Comparison of ENCODE assay signal across 8 cellular contexts in the genomic region with DNA sequence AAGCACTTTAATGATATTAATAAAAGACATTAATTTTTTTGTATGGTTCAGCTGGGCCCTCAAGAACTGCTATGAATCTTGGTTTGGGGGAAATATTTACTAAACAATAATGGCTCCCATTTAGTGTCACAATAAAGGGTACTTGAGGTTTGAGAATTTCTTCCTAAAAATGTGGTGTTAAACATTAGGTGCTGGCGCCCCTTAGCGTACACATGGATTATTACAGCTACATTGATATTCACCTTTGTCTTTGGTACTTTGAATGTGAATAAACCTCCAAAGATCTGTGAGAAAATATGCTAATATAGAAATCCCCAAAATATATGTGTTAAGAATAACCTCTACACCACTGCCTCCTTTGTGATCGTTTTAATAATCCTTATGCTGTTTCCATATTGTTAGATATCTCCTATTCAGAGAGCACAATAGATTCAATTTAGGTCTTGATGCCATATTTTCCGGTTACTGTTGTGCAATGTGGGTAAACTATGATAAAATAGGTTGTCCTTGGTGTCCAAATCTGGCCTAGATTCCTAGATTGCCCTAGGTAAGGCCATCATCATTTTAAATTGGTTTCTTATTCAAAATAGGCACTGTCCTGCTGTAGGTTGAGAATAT.
DNase-seq lines count a peak whose midpoint lies in the region; ATAC-seq and TF ChIP-seq lines count a peak whose summit lies in the region.

No MANE protein-coding gene starts in this region.

- no peaks in the 10 kb centered on the region for H3K27me3 Mint-ChIP-seq in activated naive CD4-positive, alpha-beta T cell treated with anti-CD3 and anti-CD28 coated beads, Interleukin-2, amount 10 ng/mL, durations not matched to agents 7 days and 5 days

- no peak overlapping the region for H3K4me3 ChIP-seq in body of pancreas
- no peak overlapping the region for H3K4me3 ChIP-seq in liver (ENCODE audit: low read depth in 1 of 3, low read length in 3 of 3)

- no peaks in the 10 kb centered on the region for H3K36me3 ChIP-seq in body of pancreas (replicated peaks in 1 of 2; ENCODE audit: insufficient read depth in 1 of 2, low read depth in 2 of 2)
- no peaks in the 10 kb centered on the region for H3K36me3 ChIP-seq in liver (ENCODE audit: control insufficient read depth in 4 of 4, insufficient read depth in 3 of 4, low read depth in 1 of 4, low read length in 3 of 4)

- H3K27me3 ChIP-seq in body of pancreas (no peaks in the 10 kb centered on the region), liver (ENCODE audit: control insufficient read depth in 4 of 4, insufficient read depth in 4 of 4, low read length in 3 of 4) (no peaks in the 10 kb centered on the region)

- TF ChIP-seq POLR2A in body of pancreas (IDR thresholded peaks at IDR 0.05), result no peak

- H3K4me1 Mint-ChIP-seq in activated naive CD4-positive, alpha-beta T cell treated with anti-CD3 and anti-CD28 coated beads, Interleukin-2, amount 10 ng/mL, durations not matched to agents 7 days and 5 days, result no peaks in the 10 kb centered on the region

- intact Hi-C loops in body of pancreas (cut with DNase I), result no loop called here

- CTCF ChIA-PET in activated naive CD4-positive, alpha-beta T cell treated with anti-CD3 and anti-CD28 coated beads, Interleukin-2, amount 10 ng/mL, durations not matched to agents 7 days and 5 days (lab: Charles Lee), result interaction anchor here (0.6 to 1.5 kb wide), 7 partner anchors 9 to 182 kb away, joined by 3 to 4 read pairs (median 3); no protein-coding TSS in a partner anchor

- no peaks in the 10 kb centered on the region for H3K9me3 Mint-ChIP-seq in activated naive CD4-positive, alpha-beta T cell treated with anti-CD3 and anti-CD28 coated beads, Interleukin-2, amount 10 ng/mL, durations not matched to agents 7 days and 5 days

- H3K9ac ChIP-seq in liver (ENCODE audit: low read depth in 1 of 2, low read length in 2 of 2), result no peak overlapping the region

- 7 to 12% methylated on average over 4 of the region's 4 CpGs for WGBS in body of pancreas, 2 donors
- WGBS in liver, result 9% methylated on average over 4 of the region's 4 CpGs

- DNase-seq in activated naive CD4-positive, alpha-beta T cell treated with anti-CD3 and anti-CD28 coated beads, Interleukin-2, amount 10 ng/mL, durations not matched to agents 7 days and 5 days, result peak; percentile 22
- DNase-seq in activated naive CD4-positive, alpha-beta T cell (lab: John Stamatoyannopoulos, UW), result no peak
- DNase-seq in NCI-H446 treated with DMSO at 0.1 percent for 48 hours (lab: John Stamatoyannopoulos, UW) (peak; percentile 53), body of pancreas (peak in 2 of 4 donors; percentile 32 to 43), cerebellar nuclear complex (lab: John Stamatoyannopoulos, UW) (no peak)

- no peaks in the 10 kb centered on the region for H3K9me3 ChIP-seq in body of pancreas
- H3K9me3 ChIP-seq in liver (ENCODE audit: control insufficient read depth in 4 of 4, low read length in 3 of 4), result no peaks in the 10 kb centered on the region

- TF ChIP-seq RAD21 in liver (IDR thresholded peaks at IDR 0.05), result peak; percentile 62 to 72

- no peak overlapping the region for H3K4me3 Mint-ChIP-seq in activated naive CD4-positive, alpha-beta T cell treated with anti-CD3 and anti-CD28 coated beads, Interleukin-2, amount 10 ng/mL, durations not matched to agents 7 days and 5 days

- no peak overlapping the region for H3K27ac Mint-ChIP-seq in activated naive CD4-positive, alpha-beta T cell treated with anti-CD3 and anti-CD28 coated beads, Interleukin-2, amount 10 ng/mL, durations not matched to agents 7 days and 5 days

- ATAC-seq in HG03159 (IDR thresholded peaks at IDR 0.05; ENCODE audit: unreplicated experiment) (peak; percentile 57), body of pancreas (no peak), GM19324 (IDR thresholded peaks at IDR 0.05; ENCODE audit: low FRiP score, unreplicated experiment) (no peak)

- H3K4me1 ChIP-seq in body of pancreas (no peaks in the 10 kb centered on the region), liver (ENCODE audit: control insufficient read depth in 4 of 4, insufficient read depth in 4 of 4, low read length in 3 of 4) (no peaks in the 10 kb centered on the region)

- H3K27ac ChIP-seq in body of pancreas (no peak overlapping the region), liver (ENCODE audit: low read depth in 1 of 2, low read length in 2 of 2) (no peak overlapping the region)

- H3K36me3 Mint-ChIP-seq in activated naive CD4-positive, alpha-beta T cell treated with anti-CD3 and anti-CD28 coated beads, Interleukin-2, amount 10 ng/mL, durations not matched to agents 7 days and 5 days, result no peaks in the 10 kb centered on the region

- TF ChIP-seq CTCF in body of pancreas (IDR thresholded peaks at IDR 0.05) (peak in 6 of 7 experiments; percentile 34 to 56 (median 48)), liver (IDR thresholded peaks at IDR 0.05; ENCODE audit: low read depth, low read length, missing input control) (peak; percentile 34)

TF ChIP-seq in liver, 16 proteins besides CTCF, POLR2A, EP300 and RAD21:
- no peak for TF ChIP-seq GABPA (IDR thresholded peaks at IDR 0.05 in 1 of 2, conservative IDR thresholded peaks at IDR 0.05 in 1 of 2)
- TF ChIP-seq RXRA (IDR thresholded peaks at IDR 0.05), result no peak
- TF ChIP-seq SP1 (IDR thresholded peaks at IDR 0.05), result no peak
- TF ChIP-seq, protein P1, sequence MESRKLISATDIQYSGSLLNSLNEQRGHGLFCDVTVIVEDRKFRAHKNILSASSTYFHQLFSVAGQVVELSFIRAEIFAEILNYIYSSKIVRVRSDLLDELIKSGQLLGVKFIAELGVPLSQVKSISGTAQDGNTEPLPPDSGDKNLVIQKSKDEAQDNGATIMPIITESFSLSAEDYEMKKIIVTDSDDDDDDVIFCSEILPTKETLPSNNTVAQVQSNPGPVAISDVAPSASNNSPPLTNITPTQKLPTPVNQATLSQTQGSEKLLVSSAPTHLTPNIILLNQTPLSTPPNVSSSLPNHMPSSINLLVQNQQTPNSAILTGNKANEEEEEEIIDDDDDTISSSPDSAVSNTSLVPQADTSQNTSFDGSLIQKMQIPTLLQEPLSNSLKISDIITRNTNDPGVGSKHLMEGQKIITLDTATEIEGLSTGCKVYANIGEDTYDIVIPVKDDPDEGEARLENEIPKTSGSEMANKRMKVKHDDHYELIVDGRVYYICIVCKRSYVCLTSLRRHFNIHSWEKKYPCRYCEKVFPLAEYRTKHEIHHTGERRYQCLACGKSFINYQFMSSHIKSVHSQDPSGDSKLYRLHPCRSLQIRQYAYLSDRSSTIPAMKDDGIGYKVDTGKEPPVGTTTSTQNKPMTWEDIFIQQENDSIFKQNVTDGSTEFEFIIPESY (IDR thresholded peaks at IDR 0.05), result no peak
- no peak for TF ChIP-seq FOXA2 (IDR thresholded peaks at IDR 0.05)
- TF ChIP-seq, protein P2, sequence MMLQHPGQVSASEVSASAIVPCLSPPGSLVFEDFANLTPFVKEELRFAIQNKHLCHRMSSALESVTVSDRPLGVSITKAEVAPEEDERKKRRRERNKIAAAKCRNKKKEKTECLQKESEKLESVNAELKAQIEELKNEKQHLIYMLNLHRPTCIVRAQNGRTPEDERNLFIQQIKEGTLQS (IDR thresholded peaks at IDR 0.05), result no peak
- no peak for TF ChIP-seq TAF1 (conservative IDR thresholded peaks at IDR 0.05)
- TF ChIP-seq HNF4A (conservative IDR thresholded peaks at IDR 0.05), result no peak
- TF ChIP-seq, protein P3, sequence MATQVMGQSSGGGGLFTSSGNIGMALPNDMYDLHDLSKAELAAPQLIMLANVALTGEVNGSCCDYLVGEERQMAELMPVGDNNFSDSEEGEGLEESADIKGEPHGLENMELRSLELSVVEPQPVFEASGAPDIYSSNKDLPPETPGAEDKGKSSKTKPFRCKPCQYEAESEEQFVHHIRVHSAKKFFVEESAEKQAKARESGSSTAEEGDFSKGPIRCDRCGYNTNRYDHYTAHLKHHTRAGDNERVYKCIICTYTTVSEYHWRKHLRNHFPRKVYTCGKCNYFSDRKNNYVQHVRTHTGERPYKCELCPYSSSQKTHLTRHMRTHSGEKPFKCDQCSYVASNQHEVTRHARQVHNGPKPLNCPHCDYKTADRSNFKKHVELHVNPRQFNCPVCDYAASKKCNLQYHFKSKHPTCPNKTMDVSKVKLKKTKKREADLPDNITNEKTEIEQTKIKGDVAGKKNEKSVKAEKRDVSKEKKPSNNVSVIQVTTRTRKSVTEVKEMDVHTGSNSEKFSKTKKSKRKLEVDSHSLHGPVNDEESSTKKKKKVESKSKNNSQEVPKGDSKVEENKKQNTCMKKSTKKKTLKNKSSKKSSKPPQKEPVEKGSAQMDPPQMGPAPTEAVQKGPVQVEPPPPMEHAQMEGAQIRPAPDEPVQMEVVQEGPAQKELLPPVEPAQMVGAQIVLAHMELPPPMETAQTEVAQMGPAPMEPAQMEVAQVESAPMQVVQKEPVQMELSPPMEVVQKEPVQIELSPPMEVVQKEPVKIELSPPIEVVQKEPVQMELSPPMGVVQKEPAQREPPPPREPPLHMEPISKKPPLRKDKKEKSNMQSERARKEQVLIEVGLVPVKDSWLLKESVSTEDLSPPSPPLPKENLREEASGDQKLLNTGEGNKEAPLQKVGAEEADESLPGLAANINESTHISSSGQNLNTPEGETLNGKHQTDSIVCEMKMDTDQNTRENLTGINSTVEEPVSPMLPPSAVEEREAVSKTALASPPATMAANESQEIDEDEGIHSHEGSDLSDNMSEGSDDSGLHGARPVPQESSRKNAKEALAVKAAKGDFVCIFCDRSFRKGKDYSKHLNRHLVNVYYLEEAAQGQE (IDR thresholded peaks at IDR 0.05), result no peak
- no peak for TF ChIP-seq HNF4G (IDR thresholded peaks at IDR 0.05)
- no peak for TF ChIP-seq JUND (IDR thresholded peaks at IDR 0.05)
- no peak for TF ChIP-seq EGR1 (IDR thresholded peaks at IDR 0.05; ENCODE audit: low read depth in 2 of 2)
- no peak for TF ChIP-seq FOXA1 (IDR thresholded peaks at IDR 0.05)
- no peak for TF ChIP-seq YY1 (IDR thresholded peaks at IDR 0.05)

Comparison
In these comparisons a context has a peak if more than half of its experiments do, and no peak if none do; other contexts are left out.
1. DNase-seq: peak in activated naive CD4-positive, alpha-beta T cell treated with anti-CD3 and anti-CD28 coated beads, Interleukin-2, amount 10 ng/mL, durations not matched to agents 7 days and 5 days (single experiment) and NCI-H446 treated with DMSO at 0.1 percent for 48 hours (single experiment); none in activated naive CD4-positive, alpha-beta T cell (0 of 4) and cerebellar nuclear complex (0 of 2).